ENCODE assay signal across 8 cellular contexts in the genomic region with DNA sequence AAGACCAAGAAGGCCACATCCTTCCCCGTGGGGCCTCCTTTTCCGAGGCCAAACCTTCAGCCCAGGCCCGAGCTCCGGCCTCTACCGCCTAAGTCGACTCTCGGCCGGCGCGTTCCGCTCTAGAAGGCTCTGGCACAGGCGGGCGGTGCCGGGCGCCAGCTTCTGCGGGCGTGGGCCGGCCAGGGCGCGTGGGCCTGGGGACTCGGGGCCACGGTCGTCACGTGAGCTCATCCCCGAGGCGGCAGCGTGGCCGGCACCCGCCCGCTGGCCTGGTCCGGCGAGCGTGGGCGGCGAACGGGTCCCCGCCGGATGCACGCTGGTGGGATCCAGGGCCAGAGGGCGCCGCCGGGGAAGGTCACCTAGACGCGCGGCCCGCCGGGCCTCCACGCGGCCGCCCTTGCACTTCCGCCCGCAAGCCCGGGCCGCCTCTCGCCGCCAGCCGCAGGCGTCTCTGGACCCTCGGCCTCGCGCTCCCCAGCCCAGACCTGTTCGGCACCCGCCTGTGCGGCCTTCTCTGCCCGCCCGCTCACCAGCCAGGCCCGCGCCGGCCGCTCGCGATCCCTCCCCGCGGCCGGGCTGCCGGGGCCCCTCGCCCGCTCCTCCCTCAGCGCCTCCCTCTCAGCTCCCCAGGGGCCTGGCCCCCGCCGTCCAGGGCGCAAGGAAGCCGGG. TPM values are rescaled to one million over a fixed set of nuclear protein-coding genes. Genes with fewer than 3 reads are reported as not detected.
DNase-seq lines count a peak whose midpoint lies in the region; ATAC-seq and TF ChIP-seq lines count a peak whose summit lies in the region.

No MANE protein-coding gene starts in this region.

- peaks cover 23 to 65% (median 51%) of the 10 kb centered on the region in 6 donors for H3K4me1 ChIP-seq in spleen

- no peak for TF ChIP-seq POLR2A in spleen (IDR thresholded peaks at IDR 0.05)

- peak overlapping the region; percentile 42 to 94 (median 90) for H3K4me3 ChIP-seq in spleen

- H3K36me3 ChIP-seq in spleen = peaks cover 0 to 18% (median 2%) of the 10 kb centered on the region in 6 donors

- peak overlapping the region; percentile 88 for H3K4me3 Mint-ChIP-seq in T-helper 1 cell treated with Interleukin-12 subunit alpha and Interleukin-12 subunit beta and Interleukin-4 antibody, amounts not matched to agents 30 μg/mL and 1 μg/mL, for 36 hours
- H3K4me3 Mint-ChIP-seq in brain = peak overlapping the region; percentile 93 to 97 (median 95)
- H3K4me3 Mint-ChIP-seq in immature natural killer cell = peak overlapping the region; percentile 91 to 95 (median 94)

- peak overlapping the region; percentile 93 for H3K27ac Mint-ChIP-seq in T-helper 1 cell treated with Interleukin-12 subunit alpha and Interleukin-12 subunit beta and Interleukin-4 antibody, amounts not matched to agents 30 μg/mL and 1 μg/mL, for 36 hours
- H3K27ac Mint-ChIP-seq in brain (peak overlapping the region; percentile 96 to 98 (median 97)), immature natural killer cell (peak overlapping the region; percentile 96 to 99 (median 98))

- no peaks in the 10 kb centered on the region for H3K9me3 Mint-ChIP-seq in T-helper 1 cell treated with Interleukin-12 subunit alpha and Interleukin-12 subunit beta and Interleukin-4 antibody, amounts not matched to agents 30 μg/mL and 1 μg/mL, for 36 hours
- H3K9me3 Mint-ChIP-seq in brain (no peaks in the 10 kb centered on the region), immature natural killer cell (no peaks in the 10 kb centered on the region)

- ATAC-seq in GM18909 (IDR thresholded peaks at IDR 0.05; ENCODE audit: poor library complexity, unreplicated experiment) = peak; percentile 42
- peak; percentile 24 for ATAC-seq in HG03103 (IDR thresholded peaks at IDR 0.05; ENCODE audit: low read depth, unreplicated experiment)

- peak overlapping the region; percentile 94 to 99 (median 97) for H3K27ac ChIP-seq in spleen

- H3K36me3 Mint-ChIP-seq in T-helper 1 cell treated with Interleukin-12 subunit alpha and Interleukin-12 subunit beta and Interleukin-4 antibody, amounts not matched to agents 30 μg/mL and 1 μg/mL, for 36 hours (ENCODE audit: low read depth) = peaks cover 2% of the 10 kb centered on the region
- H3K36me3 Mint-ChIP-seq in brain (peaks cover 20% of the 10 kb centered on the region), immature natural killer cell (no peaks in the 10 kb centered on the region)

- peak; percentile 80 for DNase-seq in AG08396 (ENCODE audit: low spot score)
- no peak for DNase-seq in immature natural killer cell
- peak; percentile 95 for DNase-seq in spleen
- no peak for DNase-seq in A172 (ENCODE audit: low spot score)

- no peak for TF ChIP-seq CTCF in brain (conservative IDR thresholded peaks at IDR 0.05)
- no peak for TF ChIP-seq CTCF in spleen (IDR thresholded peaks at IDR 0.05 in 8 of 11, conservative IDR thresholded peaks at IDR 0.05 in 3 of 11)

- 0% methylated on average over 9 to 83 of the region's 83 CpGs for WGBS in spleen, 5 donors

- H3K4me1 Mint-ChIP-seq in T-helper 1 cell treated with Interleukin-12 subunit alpha and Interleukin-12 subunit beta and Interleukin-4 antibody, amounts not matched to agents 30 μg/mL and 1 μg/mL, for 36 hours (ENCODE audit: low read depth) = peaks cover 30% of the 10 kb centered on the region
- peaks cover 77% of the 10 kb centered on the region for H3K4me1 Mint-ChIP-seq in brain
- H3K4me1 Mint-ChIP-seq in immature natural killer cell = peaks cover 40 to 56% of the 10 kb centered on the region in 2 donors

- no peaks in the 10 kb centered on the region for H3K9me3 ChIP-seq in spleen

- intact Hi-C loops in spleen (cut with DNase I; ENCODE audit: low total_unique reads) = no loop called here

- no peaks in the 10 kb centered on the region for H3K27me3 ChIP-seq in spleen (replicated peaks in 1 of 7)

- H3K27me3 Mint-ChIP-seq in T-helper 1 cell treated with Interleukin-12 subunit alpha and Interleukin-12 subunit beta and Interleukin-4 antibody, amounts not matched to agents 30 μg/mL and 1 μg/mL, for 36 hours (ENCODE audit: low read depth) = no peaks in the 10 kb centered on the region
- H3K27me3 Mint-ChIP-seq in brain = peaks cover 2% of the 10 kb centered on the region
- peaks cover 5 to 13% (median 5%) of the 10 kb centered on the region in 3 donors for H3K27me3 Mint-ChIP-seq in immature natural killer cell (ENCODE audit: low read depth in 3 of 3)

RNA-seq across cellular contexts. Expression of a gene that starts 0.7 kb away (rescaled TPM):
- 174 TPM for polyA plus RNA-seq in brain (ENCODE audit: insufficient read depth, low read depth, low replicate concordance)
- 100 to 1,000 TPM; 107 to 119 (median 111) TPM for polyA plus RNA-seq in immature natural killer cell
- 100 to 1,000 TPM in 1 of 7 donors, 10 to 100 TPM in 6; 69.2 to 100 (median 86.4) TPM for total RNA-seq in spleen
- 10 to 100 TPM; 53.3 to 84.0 (median 76.2) TPM for polyA plus RNA-seq in spleen
- total RNA-seq in A172 (2014; rRNA removed; shearing (Covaris generic)) = 554 and 618 TPM in 2 replicates

RNA-seq across cellular contexts. Expression of a gene that starts 35.7 kb away (rescaled TPM):
- polyA plus RNA-seq in brain (ENCODE audit: insufficient read depth, low read depth, low replicate concordance) = 28.7 TPM
- 10 to 100 TPM; 30.0 to 30.6 (median 30.3) TPM for polyA plus RNA-seq in immature natural killer cell
- total RNA-seq in spleen = 10 to 100 TPM; 25.4 to 49.6 (median 28.6) TPM
- 10 to 100 TPM; 28.1 to 28.8 (median 28.4) TPM for polyA plus RNA-seq in spleen
- 178 and 190 TPM in 2 replicates for total RNA-seq in A172 (2014; rRNA removed; shearing (Covaris generic))

Comparison
In these comparisons a context has a peak if more than half of its experiments do, and no peak if none do; other contexts are left out.
1. DNase-seq: peak in AG08396 (single experiment) and spleen (single experiment); none in immature natural killer cell (0 of 3) and A172 (single experiment).
2. Peak in every context shown above with its lines, with median percentiles within 50 percentile points of each other: H3K27ac Mint-ChIP-seq and H3K4me3 Mint-ChIP-seq.